ENCODE assay signal across 26 cellular contexts in the genomic region with DNA sequence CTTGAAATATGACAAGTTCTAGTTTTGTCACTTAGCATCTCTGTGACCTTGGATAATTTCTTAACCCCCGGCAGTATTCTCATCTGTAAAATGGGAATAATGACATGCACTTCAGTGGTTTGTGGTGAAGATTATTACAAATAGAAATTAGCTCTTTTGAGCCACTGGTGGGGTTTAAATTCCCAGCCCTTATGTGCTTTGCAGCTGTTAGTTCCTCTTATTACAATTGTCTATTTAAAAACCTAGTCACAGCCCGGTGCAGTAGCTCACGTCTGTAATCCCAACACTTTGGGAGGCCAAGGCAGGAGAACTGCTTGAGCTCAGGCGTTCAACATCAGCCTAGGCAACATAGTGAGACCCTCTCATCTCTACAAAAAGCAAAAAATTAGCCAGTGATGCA. TPM values are rescaled to one million over a fixed set of nuclear protein-coding genes. Genes with fewer than 3 reads are reported as not detected.
A peak's percentile ranks its signal among the peaks of the same experiment; 100 is the strongest.
DNase-seq lines count a peak whose midpoint lies in the region; TF ChIP-seq lines count a peak whose summit lies in the region.
"Had no signal": no experiment of that assay in that cellular context is flagged by ENCODE, and none has a peak within 500 bp of the region (broad histone marks: within the 10 kb centered on the region; RNA-seq: fewer than 3 reads in every experiment).

No MANE protein-coding gene starts in this region.

- 70% methylated on average over 4 of the region's 4 CpGs for WGBS in esophagus muscularis mucosa
- WGBS in mesendoderm (ENCODE audit: extremely low coverage, insufficient coverage, low lambda C conversion rate): no CpG with 5 or more reads among the region's 4 CpGs

- H3K4me2 ChIP-seq in mesendoderm (ENCODE audit: low read length): no peak overlapping the region

- H3K36me3 ChIP-seq in esophagus muscularis mucosa (peaks cover 3 to 44% (median 18%) of the 10 kb centered on the region in 4 donors), subcutaneous abdominal adipose tissue (ENCODE audit: control insufficient read depth in 5 of 5, insufficient read depth in 5 of 5, low read length in 5 of 5) (peaks cover 22 to 50% (median 32%) of the 10 kb centered on the region in 5 donors), mesendoderm (ENCODE audit: control insufficient read depth, insufficient read depth, low read length) (no peaks in the 10 kb centered on the region)
- H3K36me3 ChIP-seq: adrenal gland, BE2C, cardiac muscle cell had no signal

- no peak overlapping the region for H2BK120ac ChIP-seq in mesendoderm (ENCODE audit: low read depth, low read length)

- DNase-seq in NOMO-1 treated with DMSO at 0.1 percent for 48 hours (lab: John Stamatoyannopoulos, UW; ENCODE audit: unreplicated experiment) (peak; percentile 7), NOMO-1 (lab: John Stamatoyannopoulos, UW; ENCODE audit: unreplicated experiment in 2 of 2) (no peak), RWPE1 (ENCODE audit: low spot score) (no peak), esophagus muscularis mucosa (ENCODE audit: extremely low spot score) (no peak), mesendoderm (no peak), GM13977 (ENCODE audit: low spot score) (no peak)
- DNase-seq in activated effector memory CD4-positive, alpha-beta T cell treated with anti-CD3 and anti-CD28 coated beads, Interleukin-2, amount 50 U/mL, for 16 hours: no peak
- DNase-seq: 8988T; activated B cell treated with CpG ODN at 0.5 μM for 24 hours; activated CD4-positive, alpha-beta T cell treated with anti-CD3 and anti-CD28 coated beads, Interleukin-2, amount 50 U/mL, for 48 hours; activated gamma-delta T cell; BE2C; dorsolateral prefrontal cortex; H9; midbrain; NCI-H1436 treated with DMSO at 0.1 percent for 48 hours; NCI-H2171; nephron progenitor cell; PC-3; stimulated activated CD4-positive, alpha-beta T cell treated with anti-CD3 and anti-CD28 coated beads, Interleukin-2, amount 100 ng/mL, for 24 hours; stimulated activated naive CD4-positive, alpha-beta T cell; trophoblast cell had no signal

- no peak overlapping the region for H2BK5ac ChIP-seq in mesendoderm (ENCODE audit: low read length)

- intact Hi-C loops in esophagus muscularis mucosa (cut with DNase I): no loop called here

- H3K79me2 ChIP-seq in mesendoderm (ENCODE audit: control insufficient read depth, insufficient read depth, low read length): no peaks in the 10 kb centered on the region

- no peak overlapping the region for H3K4ac ChIP-seq in mesendoderm (ENCODE audit: low read depth, low read length)

- no peaks in the 10 kb centered on the region for H3K9me3 ChIP-seq in esophagus muscularis mucosa
- no peaks in the 10 kb centered on the region for H3K9me3 ChIP-seq in subcutaneous abdominal adipose tissue (ENCODE audit: control insufficient read depth in 5 of 5, low read length in 5 of 5)
- H3K9me3 ChIP-seq: adrenal gland, BE2C had no signal

- peaks cover 76 to 93% (median 82%) of the 10 kb centered on the region in 4 donors for H3K4me1 ChIP-seq in esophagus muscularis mucosa
- H3K4me1 ChIP-seq in subcutaneous abdominal adipose tissue (ENCODE audit: control insufficient read depth in 5 of 5, insufficient read depth in 5 of 5, low read length in 5 of 5): peaks cover 10 to 79% (median 53%) of the 10 kb centered on the region in 5 donors
- H3K4me1 ChIP-seq in mesendoderm (ENCODE audit: control insufficient read depth, low read depth, low read length): peaks cover 3% of the 10 kb centered on the region
- H3K4me1 ChIP-seq: adrenal gland, BE2C had no signal

- POLR2A ChIA-PET in RWPE1 (lab: Yijun Ruan, JAX; ENCODE audit: low non-redundant PET): no interaction called here

- in situ Hi-C loops in GM13977 (cut with MboI; ENCODE audit: low pct_unique_long_range_greater_than_20kb, low sequenced_read_pairs, unreplicated experiment): no loop called here

- peak overlapping the region; percentile 22; the same call in 1 of the 2 replicates for H3K27ac ChIP-seq in RWPE1
- peak overlapping the region; percentile 50 to 67 (median 64) for H3K27ac ChIP-seq in esophagus muscularis mucosa (replicated peaks in 1 of 4)
- peak overlapping the region; percentile 84 for H3K27ac ChIP-seq in subcutaneous abdominal adipose tissue (ENCODE audit: low read depth, low read length)
- H3K27ac ChIP-seq in mesendoderm (ENCODE audit: low read depth, low read length): no peak overlapping the region
- H3K27ac ChIP-seq: adrenal gland, cardiac muscle cell had no signal

- H4K5ac ChIP-seq in mesendoderm (ENCODE audit: low read length): no peak overlapping the region

- no peak for TF ChIP-seq POLR2A in esophagus muscularis mucosa (IDR thresholded peaks at IDR 0.05; ENCODE audit: low read depth)

- H3K9ac ChIP-seq in subcutaneous abdominal adipose tissue (ENCODE audit: low read length in 5 of 5): no peak overlapping the region
- H3K9ac ChIP-seq in mesendoderm (ENCODE audit: low read length): no peak overlapping the region

- H3K79me1 ChIP-seq in mesendoderm (ENCODE audit: low read length): no peaks in the 10 kb centered on the region

- TF ChIP-seq EP300 in esophagus muscularis mucosa (IDR thresholded peaks at IDR 0.05): no peak

- CTCF ChIA-PET in RWPE1 (lab: Yijun Ruan, JAX): no interaction called here

- H2AK5ac ChIP-seq in mesendoderm (ENCODE audit: low read length): no peak overlapping the region

- H3K27me3 ChIP-seq in esophagus muscularis mucosa (no peaks in the 10 kb centered on the region), subcutaneous abdominal adipose tissue (ENCODE audit: control insufficient read depth in 5 of 5, insufficient read depth in 4 of 5, low read length in 5 of 5) (no peaks in the 10 kb centered on the region), mesendoderm (ENCODE audit: insufficient read depth, low read length, poor library complexity) (no peaks in the 10 kb centered on the region)
- H3K27me3 ChIP-seq: adrenal gland, BE2C, cardiac muscle cell, dorsolateral prefrontal cortex had no signal

- H2BK15ac ChIP-seq in mesendoderm (replicated peaks; ENCODE audit: low read depth): no peak overlapping the region

- H3K18ac ChIP-seq in mesendoderm (ENCODE audit: low read length): no peak overlapping the region

- H3K23ac ChIP-seq in mesendoderm (ENCODE audit: low read length): no peak overlapping the region

- no peak overlapping the region for H3K4me3 ChIP-seq in esophagus muscularis mucosa
- no peak overlapping the region for H3K4me3 ChIP-seq in subcutaneous abdominal adipose tissue (ENCODE audit: low read depth in 1 of 5, low read length in 5 of 5)
- H3K4me3 ChIP-seq in mesendoderm (ENCODE audit: low read length): no peak overlapping the region
- H3K4me3 ChIP-seq: adrenal gland, cardiac muscle cell, dorsolateral prefrontal cortex, skin epidermis had no signal

- H3K56ac ChIP-seq in mesendoderm (ENCODE audit: low read length): no peak overlapping the region

- TF ChIP-seq CTCF in RWPE1 (conservative IDR thresholded peaks at IDR 0.05; ENCODE audit: low read depth): no peak
- no peak for TF ChIP-seq CTCF in esophagus muscularis mucosa (IDR thresholded peaks at IDR 0.05)
- no peak for TF ChIP-seq CTCF in GM13977 (IDR thresholded peaks at IDR 0.05; ENCODE audit: extremely low read depth, insufficient read depth, missing control alignments)

- H4K8ac ChIP-seq in mesendoderm (ENCODE audit: low read depth, low read length): no peak overlapping the region

RNA-seq across cellular contexts. Expression of a gene that starts 30.1 kb away (rescaled TPM):
- 100 to 1,000 TPM; 434 to 638 (median 591) TPM for total RNA-seq in esophagus muscularis mucosa
- 114 TPM for polyA plus RNA-seq in mesendoderm (2013, experiment 1 of 2)
- 115 TPM for polyA plus RNA-seq in mesendoderm (2013, experiment 2 of 2)

RNA-seq across cellular contexts. Expression of a gene that starts 55.4 kb away (rescaled TPM):
- total RNA-seq in esophagus muscularis mucosa: 100 to 1,000 TPM; 125 to 148 (median 129) TPM
- 14.5 TPM for polyA plus RNA-seq in mesendoderm (2013, experiment 1 of 2)
- 14.9 TPM for polyA plus RNA-seq in mesendoderm (2013, experiment 2 of 2)
- total RNA-seq: activated B cell treated with CpG ODN at 0.5 μM for 24 hours had no signal
